ENCODE assay signal across 8 cellular contexts in the genomic region with DNA sequence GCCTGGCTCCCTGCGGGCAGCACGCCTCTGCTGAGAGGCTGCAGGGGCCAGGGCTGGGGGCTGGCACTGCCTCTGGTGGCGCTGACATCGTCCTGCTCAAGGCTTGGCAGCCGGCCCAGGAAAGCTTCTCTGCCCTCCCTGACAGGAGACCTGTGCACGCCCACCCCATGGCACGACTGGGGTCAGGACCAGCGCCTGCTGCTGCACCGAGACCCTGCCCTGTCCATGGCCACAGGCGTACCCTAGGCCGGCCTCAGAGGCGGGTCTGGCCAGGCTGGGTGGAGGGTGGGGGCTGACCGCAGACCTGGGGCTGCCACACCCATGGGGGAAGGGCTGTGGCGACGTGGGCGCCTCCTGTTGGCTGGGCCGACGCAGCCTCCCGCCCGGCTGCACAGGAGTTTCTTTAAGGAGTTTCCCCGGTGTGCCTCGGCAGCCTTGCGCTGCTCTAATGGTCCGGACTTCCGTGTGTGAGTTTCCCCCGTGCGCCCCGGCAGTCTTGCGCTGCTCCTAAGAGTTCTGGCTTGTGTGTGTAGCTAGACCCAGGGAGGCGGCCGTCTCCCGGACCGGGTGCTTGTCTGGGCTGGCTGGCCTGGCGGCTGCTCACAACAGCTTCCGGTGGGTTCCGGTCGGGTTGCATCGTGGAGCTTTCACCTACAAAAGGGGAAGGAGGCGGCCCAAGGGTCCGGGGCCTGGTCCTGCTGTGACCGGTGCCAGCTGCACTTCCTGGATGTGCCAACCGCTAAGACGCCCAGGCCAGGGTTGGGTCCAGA. TPM values are rescaled to one million over a fixed set of nuclear protein-coding genes. Genes with fewer than 3 reads are reported as not detected.
DNase-seq lines count a peak whose midpoint lies in the region; ATAC-seq and TF ChIP-seq lines count a peak whose summit lies in the region.

No MANE protein-coding gene starts in this region.

- H3K27ac ChIP-seq in PC-3 (ENCODE audit: low read length) (peak overlapping the region; percentile 62), upper lobe of right lung (peak overlapping the region; percentile 89)

- H2AFZ ChIP-seq in PC-3 (ENCODE audit: low read length) = no peak overlapping the region

- H3K9me3 ChIP-seq in PC-3 (ENCODE audit: low read length) (no peaks in the 10 kb centered on the region), upper lobe of right lung (no peaks in the 10 kb centered on the region)

- H3K36me3 ChIP-seq in PC-3 (ENCODE audit: low read depth, low read length) (no peaks in the 10 kb centered on the region; the same call in 1 of the 2 replicates), upper lobe of right lung (peaks cover 16% of the 10 kb centered on the region)

- H3K27me3 ChIP-seq in PC-3 (ENCODE audit: low read length) (no peaks in the 10 kb centered on the region), upper lobe of right lung (no peaks in the 10 kb centered on the region)

- CTCF ChIA-PET in PC-3 (lab: Charles Lee) = no interaction called here

- H4K20me1 ChIP-seq in PC-3 (ENCODE audit: low read length) = 0 out of 2 replicates have a peak, but pooled peaks cover 4% of the 10 kb centered on the region

- ATAC-seq in HG03095 (IDR thresholded peaks at IDR 0.05; ENCODE audit: unreplicated experiment) = peak; percentile 42
- peak; percentile 43 for ATAC-seq in PC-3
- ATAC-seq in activated T-helper 17 cell treated with anti-CD3 and anti-CD28 coated beads, Interleukin-2, amount 50 U/mL, for 72 hours (replicated peaks) = peak; percentile 63
- ATAC-seq in upper lobe of right lung = peak; percentile 83

- intact Hi-C loops in PC-3 (cut with micrococcal nuclease) (no loop called here), upper lobe of right lung (cut with DNase I) (no loop called here)

- H3K9me3 Mint-ChIP-seq in activated T-helper 17 cell treated with anti-CD3 and anti-CD28 coated beads, Interleukin-2, amount 50 U/mL, for 72 hours = no peaks in the 10 kb centered on the region

- no peaks in the 10 kb centered on the region for H3K9me2 ChIP-seq in PC-3 (replicated peaks; ENCODE audit: low read length)

- H3K79me2 ChIP-seq in PC-3 (ENCODE audit: low read length) = peaks cover 68% of the 10 kb centered on the region

- BruUV-seq in PC-3 (replicated peaks; lab: Mats Ljungman, UMichigan) = no TSS peak

- POLR2A ChIA-PET in PC-3 (lab: Charles Lee; ENCODE audit: unreplicated experiment) = no interaction called here

- H3K27ac Mint-ChIP-seq in activated T-helper 17 cell treated with anti-CD3 and anti-CD28 coated beads, Interleukin-2, amount 50 U/mL, for 72 hours = peak overlapping the region; percentile 93

- H3K4me3 Mint-ChIP-seq in activated T-helper 17 cell treated with anti-CD3 and anti-CD28 coated beads, Interleukin-2, amount 50 U/mL, for 72 hours = peak overlapping the region; percentile 88

- TF ChIP-seq CTCF in PC-3 (conservative IDR thresholded peaks at IDR 0.05; ENCODE audit: low read depth, low read length) (peak; percentile 50), upper lobe of right lung (IDR thresholded peaks at IDR 0.05) (peak; percentile 52)

- H3K36me3 Mint-ChIP-seq in activated T-helper 17 cell treated with anti-CD3 and anti-CD28 coated beads, Interleukin-2, amount 50 U/mL, for 72 hours (ENCODE audit: low read depth) = peaks cover 30% of the 10 kb centered on the region

- H3F3A ChIP-seq in PC-3 (ENCODE audit: low read length, unreplicated experiment) = no peaks in the 10 kb centered on the region

- H3K4me1 ChIP-seq in PC-3 (ENCODE audit: insufficient read depth, low read length) (peaks cover 46% of the 10 kb centered on the region), upper lobe of right lung (peaks cover 51% of the 10 kb centered on the region)

- peak overlapping the region; percentile 58 for H3K4me2 ChIP-seq in PC-3 (ENCODE audit: low read length)

- peaks cover 6% of the 10 kb centered on the region for H3K4me1 Mint-ChIP-seq in activated T-helper 17 cell treated with anti-CD3 and anti-CD28 coated beads, Interleukin-2, amount 50 U/mL, for 72 hours

- DNase-seq in NCI-H2029 (lab: John Stamatoyannopoulos, UW) = peak; percentile 38
- no peak for DNase-seq in NCI-H2029 treated with DMSO at 0.1 percent for 48 hours (lab: John Stamatoyannopoulos, UW)
- DNase-seq in PC-3 = peak; percentile 62
- DNase-seq in foreskin melanocyte = peak; percentile 35
- peak; percentile 34 for DNase-seq in pons (ENCODE audit: low spot score)
- DNase-seq in upper lobe of right lung = peak; percentile 94

- no peak overlapping the region; the same call in 1 of the 2 replicates for H3K4me3 ChIP-seq in PC-3 (ENCODE audit: low read length)
- peak overlapping the region; percentile 58 for H3K4me3 ChIP-seq in upper lobe of right lung

- H3K9ac ChIP-seq in PC-3 (ENCODE audit: low read length) = peak overlapping the region; percentile 41

- H3K27me3 Mint-ChIP-seq in activated T-helper 17 cell treated with anti-CD3 and anti-CD28 coated beads, Interleukin-2, amount 50 U/mL, for 72 hours = no peaks in the 10 kb centered on the region

RNA-seq across cellular contexts. Expression of a gene that starts 4.7 kb away (rescaled TPM):
- total RNA-seq in PC-3 (2014; rRNA removed) = 53.4 and 59.8 TPM in 2 replicates
- total RNA-seq in activated T-helper 17 cell treated with anti-CD3 and anti-CD28 coated beads, Interleukin-2, amount 50 U/mL, for 72 hours = 100 to 1,000 TPM in 1 of 2 donors, 10 to 100 TPM in 1; 70.1 to 116 TPM
- 36.5 TPM for total RNA-seq in upper lobe of right lung

RNA-seq across cellular contexts. Expression of a gene that starts 10.4 kb away (rescaled TPM):
- total RNA-seq in PC-3 (2014; rRNA removed) (32.8 and 37.4 TPM in 2 replicates), upper lobe of right lung (17.6 TPM)
- total RNA-seq in activated T-helper 17 cell treated with anti-CD3 and anti-CD28 coated beads, Interleukin-2, amount 50 U/mL, for 72 hours = 10 to 100 TPM; 16.5 to 26.7 TPM

RNA-seq across cellular contexts. Expression of a gene that starts 19.8 kb away (rescaled TPM):
- total RNA-seq in PC-3 (2014; rRNA removed) (9.4 and 11.9 TPM in 2 replicates), upper lobe of right lung (3.0 TPM)
- 10 to 100 TPM in 1 of 2 donors, 1 to 10 TPM in 1; 2.5 to 16.6 TPM for total RNA-seq in activated T-helper 17 cell treated with anti-CD3 and anti-CD28 coated beads, Interleukin-2, amount 50 U/mL, for 72 hours

RNA-seq across cellular contexts. Expression of a gene that starts 54.5 kb away (rescaled TPM):
- total RNA-seq in PC-3 (2014; rRNA removed) (32.1 and 39.5 TPM in 2 replicates), upper lobe of right lung (51.3 TPM)
- total RNA-seq in activated T-helper 17 cell treated with anti-CD3 and anti-CD28 coated beads, Interleukin-2, amount 50 U/mL, for 72 hours = 10 to 100 TPM; 44.5 to 51.1 TPM
